Comparison of ENCODE assay signal across 26 cellular contexts in genomic region chrX:14356401-14356800, GRCh38.
DNase-seq lines count a peak whose midpoint lies in the region; ATAC-seq and TF ChIP-seq lines count a peak whose summit lies in the region.
"Had no signal": no experiment of that assay in that cellular context is flagged by ENCODE, and none has a peak within 500 bp of the region (broad histone marks: within the 10 kb centered on the region; RNA-seq: fewer than 3 reads in every experiment).

No MANE protein-coding gene starts in this region.

- H3K4me3 ChIP-seq in fibroblast of lung (replicated peaks in 1 of 4; ENCODE audit: control extremely low read depth in 1 of 4, insufficient read depth in 1 of 4, low read depth in 3 of 4, low read length in 4 of 4), result no peak overlapping the region
- no peak overlapping the region for H3K4me3 ChIP-seq in osteoblast (ENCODE audit: insufficient read depth, low read length)
- H3K4me3 ChIP-seq: body of pancreas, HAP-1, MG63, right atrium auricular region, SJSA1, tibial nerve had no signal

- POLR2A ChIA-PET in RWPE1 (lab: Yijun Ruan, JAX; ENCODE audit: low non-redundant PET), result no interaction called here

- no peaks in the 10 kb centered on the region for H3K36me3 ChIP-seq in fibroblast of lung (ENCODE audit: control insufficient read depth, insufficient read depth, low read length)
- H3K36me3 ChIP-seq in osteoblast (ENCODE audit: insufficient read depth, low read length), result no peaks in the 10 kb centered on the region
- H3K36me3 ChIP-seq: HAP-1, MG63, neutrophil, right atrium auricular region, SJSA1, tibial nerve had no signal

- no peak overlapping the region for H2AFZ ChIP-seq in fibroblast of lung (ENCODE audit: low read length)
- no peak overlapping the region for H2AFZ ChIP-seq in osteoblast (ENCODE audit: low read length)

- no peaks in the 10 kb centered on the region for H3K9me3 ChIP-seq in fibroblast of lung (ENCODE audit: control insufficient read depth, insufficient read depth, low read depth, low read length)
- H3K9me3 ChIP-seq in osteoblast (ENCODE audit: low read depth, low read length), result no peaks in the 10 kb centered on the region
- H3K9me3 ChIP-seq: body of pancreas, HAP-1, MG63, neutrophil, right atrium auricular region, SJSA1, tibial nerve had no signal

- DNase-seq in COLO829 (ENCODE audit: low spot score), result peak; percentile 17
- DNase-seq in RWPE1 (ENCODE audit: low spot score), result peak; percentile 7
- DNase-seq in fibroblast of lung (ENCODE audit: low read depth in 2 of 2), result peak; percentile 1 to 64
- peak; percentile 61 for DNase-seq in osteoblast (ENCODE audit: insufficient read length, low spot score, missing footprints)
- DNase-seq: activated CD4-positive, alpha-beta memory T cell treated with anti-CD3 and anti-CD28 coated beads for 36 hours; activated T-cell treated with anti-CD3 and anti-CD28 coated beads, Interleukin-2, amount 50 U/mL, for 24 hours; AML-193; body of pancreas; cortex of kidney; left ventricle myocardium superior; MG63; NCI-H1436 treated with DMSO at 0.1 percent for 48 hours; NCI-H2171 treated with DMSO at 0.1 percent for 48 hours; NCI-H69; T-helper 17 cell had no signal

- no peak for ATAC-seq in HG03095 (IDR thresholded peaks at IDR 0.05; ENCODE audit: unreplicated experiment)
- no peak for ATAC-seq in GM21390 (IDR thresholded peaks at IDR 0.05; ENCODE audit: unreplicated experiment)
- no peak for ATAC-seq in GM19328 (IDR thresholded peaks at IDR 0.05; ENCODE audit: unreplicated experiment)
- ATAC-seq in GM21786 (IDR thresholded peaks at IDR 0.05; ENCODE audit: unreplicated experiment), result no peak
- ATAC-seq: body of pancreas; left ventricle myocardium superior; stimulated activated memory B cell treated with anti-CD40 and anti-IgM and Interleukin-4, amounts not matched to agents 10 μg/mL and 1 μg/mL and 100 μg/mL, for 72 hours; T-helper 17 cell had no signal

- H3K27me3 ChIP-seq in fibroblast of lung (ENCODE audit: control insufficient read depth, insufficient read depth, low read length) (no peaks in the 10 kb centered on the region), osteoblast (ENCODE audit: insufficient read depth, low read length) (no peaks in the 10 kb centered on the region)
- H3K27me3 ChIP-seq: body of pancreas, MG63, neutrophil, right atrium auricular region, SJSA1, tibial nerve had no signal

- H3K27ac ChIP-seq in RWPE1 (no peak overlapping the region), fibroblast of lung (ENCODE audit: insufficient read depth, low read length) (no peak overlapping the region), osteoblast (ENCODE audit: low read depth, low read length) (peak overlapping the region; percentile 48)
- H3K27ac ChIP-seq: body of pancreas, neutrophil, right atrium auricular region, SJSA1, tibial nerve, VCaP had no signal

- CTCF ChIA-PET in RWPE1 (lab: Yijun Ruan, JAX), result no interaction called here

- no peak overlapping the region for H3K9ac ChIP-seq in fibroblast of lung (ENCODE audit: insufficient read depth, low read length)

- H4K20me1 ChIP-seq in fibroblast of lung (ENCODE audit: control insufficient read depth, extremely low read depth, insufficient read depth, low read length) (no peaks in the 10 kb centered on the region), osteoblast (ENCODE audit: insufficient read depth, low read length) (no peaks in the 10 kb centered on the region)

- no peak overlapping the region for H3K4me2 ChIP-seq in fibroblast of lung (ENCODE audit: extremely low read depth, insufficient read depth, low read length)
- peak overlapping the region; percentile 16 for H3K4me2 ChIP-seq in osteoblast (ENCODE audit: insufficient read depth, low read length)

- H3K4me1 ChIP-seq in fibroblast of lung (ENCODE audit: control insufficient read depth, extremely low read depth, insufficient read depth, low read length) (no peaks in the 10 kb centered on the region), osteoblast (ENCODE audit: insufficient read depth, low read length) (peaks cover 15% of the 10 kb centered on the region)
- H3K4me1 ChIP-seq: body of pancreas, HAP-1, right atrium auricular region, tibial nerve had no signal

- H3K79me2 ChIP-seq in fibroblast of lung (ENCODE audit: control insufficient read depth, insufficient read depth, low read length), result no peaks in the 10 kb centered on the region
- no peaks in the 10 kb centered on the region for H3K79me2 ChIP-seq in osteoblast (ENCODE audit: insufficient read depth, low read length)

- TF ChIP-seq CTCF in RWPE1 (conservative IDR thresholded peaks at IDR 0.05; ENCODE audit: low read depth) (no peak), fibroblast of lung (conservative IDR thresholded peaks at IDR 0.05 in 1 of 2, IDR thresholded peaks at IDR 0.05 in 1 of 2; ENCODE audit: low read depth in 1 of 2, low read length in 2 of 2) (no peak), osteoblast (IDR thresholded peaks at IDR 0.05; ENCODE audit: extremely low read depth, low read depth, low read length) (no peak)

Comparison
In these comparisons a context has a peak if more than half of its experiments do, and no peak if none do; other contexts are left out.
1. DNase-seq: peak in every context shown above with its lines; median percentile 61 in osteoblast; 32 in fibroblast of lung; 17 in COLO829; 7 in RWPE1.